ENCODE assay signal across 10 cellular contexts in the genomic region with DNA sequence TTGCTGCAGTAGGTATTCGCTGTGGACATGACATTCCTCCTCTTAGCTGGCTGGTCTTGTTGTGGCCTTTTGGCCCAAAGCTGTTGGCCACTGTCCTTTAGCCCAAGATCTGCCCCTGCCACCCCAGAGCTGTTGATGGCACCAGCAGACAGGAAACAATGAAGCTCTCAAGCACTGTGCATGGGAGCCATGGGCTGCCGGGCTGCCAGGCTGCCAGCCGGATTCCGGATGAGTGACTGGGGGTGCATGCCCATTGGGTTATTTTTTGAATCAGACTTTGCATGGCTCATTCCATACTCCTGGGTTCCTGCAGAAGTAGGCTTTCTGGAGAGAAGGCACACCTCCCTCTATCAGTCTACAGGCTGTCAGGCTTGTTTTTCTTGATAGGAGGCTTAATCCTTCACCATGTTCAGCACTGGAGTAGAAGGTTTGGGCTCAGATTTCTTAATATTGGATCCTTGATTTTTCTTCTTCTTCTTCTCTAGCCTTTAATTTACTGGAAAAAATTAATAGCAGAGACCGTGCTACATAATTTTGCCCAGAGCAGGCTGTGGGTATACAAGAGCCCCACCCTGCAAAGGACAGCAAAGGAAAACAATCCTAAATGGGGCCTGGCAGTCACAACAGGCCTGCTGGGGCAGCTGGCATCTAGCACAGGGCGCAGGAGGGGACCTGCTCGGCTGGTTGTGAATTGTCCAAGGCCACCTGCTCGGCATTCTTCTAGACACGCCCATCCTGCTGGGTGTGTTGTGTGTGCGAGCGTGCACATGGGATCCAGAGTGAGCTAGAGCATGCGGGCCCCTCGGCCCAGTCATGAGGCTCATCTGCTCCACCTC. TPM values are rescaled to one million over a fixed set of nuclear protein-coding genes. Genes with fewer than 3 reads are reported as not detected.
DNase-seq lines count a peak whose midpoint lies in the region; ATAC-seq and TF ChIP-seq lines count a peak whose summit lies in the region.
"Had no signal": no experiment of that assay in that cellular context is flagged by ENCODE, and none has a peak within 500 bp of the region (broad histone marks: within the 10 kb centered on the region; RNA-seq: fewer than 3 reads in every experiment).

No MANE protein-coding gene starts in this region.

- TF ChIP-seq CTCF in foreskin keratinocyte (conservative IDR thresholded peaks at IDR 0.05) (no peak), suprapubic skin (IDR thresholded peaks at IDR 0.05) (no peak)

- H3K4me1 ChIP-seq in foreskin keratinocyte (peaks cover 5% of the 10 kb centered on the region), suprapubic skin (peaks cover 74% of the 10 kb centered on the region)

- H3K27ac ChIP-seq in foreskin keratinocyte: no peak overlapping the region
- peak overlapping the region; percentile 73 for H3K27ac ChIP-seq in suprapubic skin
- H3K27ac ChIP-seq: HL-60 had no signal

- TF ChIP-seq POLR2A in suprapubic skin (IDR thresholded peaks at IDR 0.05): no peak

- DNase-seq in NCI-H1436 (lab: John Stamatoyannopoulos, UW): peak; percentile 16
- DNase-seq in NCI-H1436 treated with DMSO at 0.1 percent for 48 hours (lab: John Stamatoyannopoulos, UW): no peak
- peak; percentile 84 for DNase-seq in NCI-H510A treated with DMSO at 0.1 percent for 48 hours (lab: John Stamatoyannopoulos, UW)
- peak in 1 of 2 donors; percentile 22 for DNase-seq in foreskin keratinocyte
- DNase-seq in suprapubic skin (ENCODE audit: low spot score in 2 of 2): no peak
- DNase-seq in effector CD8-positive, alpha-beta T cell (lab: John Stamatoyannopoulos, UW): no peak
- no peak for DNase-seq in medulla oblongata (ENCODE audit: extremely low spot score)
- DNase-seq: activated CD8-positive, alpha-beta memory T cell treated with anti-CD3 and anti-CD28 coated beads for 24 hours had no signal

- 65% methylated on average over 8 of the region's 13 CpGs for WGBS in suprapubic skin

- H3K27me3 ChIP-seq in foreskin keratinocyte (no peaks in the 10 kb centered on the region), suprapubic skin (no peaks in the 10 kb centered on the region)

- peaks cover under 1% of the 10 kb centered on the region for H3K36me3 ChIP-seq in suprapubic skin

- no peak for TF ChIP-seq EP300 in suprapubic skin (IDR thresholded peaks at IDR 0.05)

- H3K4me3 ChIP-seq in suprapubic skin: peak overlapping the region; percentile 26

- no peaks in the 10 kb centered on the region for H3K9me3 ChIP-seq in suprapubic skin

- peak; percentile 63 for ATAC-seq in foreskin keratinocyte
- ATAC-seq in GM18498 (IDR thresholded peaks at IDR 0.05; ENCODE audit: unreplicated experiment): no peak

RNA-seq across cellular contexts. Expression of gene MAX, which starts 32.2 kb away (rescaled TPM):
- total RNA-seq in foreskin keratinocyte (53.0 and 56.4 TPM in 2 replicates), suprapubic skin (100 to 1,000 TPM in 1 of 4 donors, 10 to 100 TPM in 3; 79.0 to 112 (median 90.4) TPM)
- polyA plus RNA-seq in foreskin keratinocyte: 44.3 and 46.6 TPM in 2 replicates

Comparison
In these comparisons a context has a peak if more than half of its experiments do, and no peak if none do; other contexts are left out.
1. DNase-seq: peak in NCI-H1436 (single experiment) and NCI-H510A treated with DMSO at 0.1 percent for 48 hours (single experiment); none in NCI-H1436 treated with DMSO at 0.1 percent for 48 hours (single experiment), suprapubic skin (0 of 2), effector CD8-positive, alpha-beta T cell (single experiment) and medulla oblongata (single experiment).